ENCODE assay signal across 13 cellular contexts in genomic region chr1:60960846-60961542, GRCh38.
A peak's percentile ranks its signal among the peaks of the same experiment; 100 is the strongest.
DNase-seq lines count a peak whose midpoint lies in the region; ATAC-seq and TF ChIP-seq lines count a peak whose summit lies in the region.
"Had no signal": no experiment of that assay in that cellular context is flagged by ENCODE, and none has a peak within 500 bp of the region (broad histone marks: within the 10 kb centered on the region; RNA-seq: fewer than 3 reads in every experiment).

No MANE protein-coding gene starts in this region.

- H3K27ac ChIP-seq in RWPE2 (ENCODE audit: poor library complexity, severe bottlenecking) = peak overlapping the region; percentile 39
- H3K27ac ChIP-seq in testis = no peak overlapping the region
- H3K27ac ChIP-seq: heart left ventricle, neural progenitor cell had no signal

- ATAC-seq in RWPE2 (ENCODE audit: low read depth) (peak; percentile 72; the same call in 2 of the 3 replicates), HG03139 (IDR thresholded peaks at IDR 0.05; ENCODE audit: unreplicated experiment) (no peak)

- H3K4me3 ChIP-seq in RWPE2 (ENCODE audit: severe bottlenecking) = no peak overlapping the region
- H3K4me3 ChIP-seq in fibroblast of pulmonary artery (replicated peaks; ENCODE audit: low read depth, low read length) = no peak overlapping the region
- no peak overlapping the region for H3K4me3 ChIP-seq in skeletal muscle satellite cell (ENCODE audit: low read length)
- no peak overlapping the region for H3K4me3 ChIP-seq in testis
- H3K4me3 ChIP-seq: heart left ventricle, neural progenitor cell had no signal

- H3K4me2 ChIP-seq in skeletal muscle satellite cell (ENCODE audit: low read length) = peak overlapping the region; percentile 20
- H3K4me2 ChIP-seq: neural progenitor cell had no signal

- peak; percentile 19 to 31 for DNase-seq in NOMO-1 (lab: John Stamatoyannopoulos, UW; ENCODE audit: unreplicated experiment in 2 of 2)
- DNase-seq in NOMO-1 treated with dmso at 0.1 percent for 144 hours (lab: John Stamatoyannopoulos, UW; ENCODE audit: unreplicated experiment) = no peak
- DNase-seq in RWPE2 (ENCODE audit: low spot score) = no peak
- DNase-seq in fibroblast of pulmonary artery (ENCODE audit: low read depth) = peak; percentile 44
- no peak for DNase-seq in activated T-cell treated with anti-CD3 and anti-CD28 coated beads, Interleukin-2, amount 50 U/mL, for 48 hours
- no peak for DNase-seq in testis
- DNase-seq: activated CD4-positive, alpha-beta T cell treated with anti-CD3 and anti-CD28 coated beads, Interleukin-2, amount 50 U/mL, for 1 hour; heart left ventricle; NCI-H2081; T-helper 1 cell had no signal

- H3K9me3 ChIP-seq in RWPE2 (ENCODE audit: severe bottlenecking) (peaks cover 6% of the 10 kb centered on the region), skeletal muscle satellite cell (replicated peaks; ENCODE audit: low read length) (peaks cover 7% of the 10 kb centered on the region), testis (no peaks in the 10 kb centered on the region)

- H3K27me3 ChIP-seq in RWPE2 (ENCODE audit: insufficient read depth, poor library complexity, severe bottlenecking) = no peaks in the 10 kb centered on the region
- H3K27me3 ChIP-seq in skeletal muscle satellite cell (ENCODE audit: control insufficient read depth, insufficient read depth, low read length) = no peaks in the 10 kb centered on the region
- no peaks in the 10 kb centered on the region for H3K27me3 ChIP-seq in testis
- H3K27me3 ChIP-seq: heart left ventricle, neural progenitor cell had no signal

- H3K4me1 ChIP-seq in RWPE2 (ENCODE audit: insufficient read depth, poor library complexity, severe bottlenecking) = peaks cover 5% of the 10 kb centered on the region
- peaks cover 32% of the 10 kb centered on the region for H3K4me1 ChIP-seq in skeletal muscle satellite cell (ENCODE audit: control insufficient read depth, insufficient read depth, low read length)
- peaks cover 6% of the 10 kb centered on the region for H3K4me1 ChIP-seq in testis
- H3K4me1 ChIP-seq: heart left ventricle, neural progenitor cell had no signal

- no peak overlapping the region for H3K9ac ChIP-seq in skeletal muscle satellite cell (ENCODE audit: low read depth, low read length)
- H3K9ac ChIP-seq: neural progenitor cell had no signal

- H3K36me3 ChIP-seq in RWPE2 (ENCODE audit: low read depth) (no peaks in the 10 kb centered on the region), skeletal muscle satellite cell (ENCODE audit: insufficient read depth, low read length) (no peaks in the 10 kb centered on the region), testis (ENCODE audit: low read depth, missing control alignments) (no peaks in the 10 kb centered on the region)
- H3K36me3 ChIP-seq: heart left ventricle, neural progenitor cell had no signal

- no peak for TF ChIP-seq CTCF in RWPE2 (IDR thresholded peaks at IDR 0.05; ENCODE audit: poor library complexity, severe bottlenecking)
- TF ChIP-seq CTCF in fibroblast of pulmonary artery (IDR thresholded peaks at IDR 0.05; ENCODE audit: low read length, missing control alignments) = no peak
- TF ChIP-seq CTCF in testis (IDR thresholded peaks at IDR 0.05) = no peak

- no peak for TF ChIP-seq POLR2A in testis (IDR thresholded peaks at IDR 0.05)

- intact Hi-C loops in testis (cut with DNase I; ENCODE audit: low total_unique reads) = no loop called here

- 82 to 88% methylated on average over 2 of the region's 2 CpGs for WGBS in testis, 2 donors

Comparison
In these comparisons a context has a peak if more than half of its experiments do, and no peak if none do; other contexts are left out.
1. DNase-seq: peak in NOMO-1 (2 of 2) and fibroblast of pulmonary artery (single experiment); none in NOMO-1 treated with dmso at 0.1 percent for 144 hours (single experiment), RWPE2 (single experiment), activated T-cell treated with anti-CD3 and anti-CD28 coated beads, Interleukin-2, amount 50 U/mL, for 48 hours (0 of 2) and testis (single experiment).